Comparison of ENCODE assay signal across 35 cellular contexts in genomic region chr2:30296496-30296895, GRCh38.
"Had no signal": no experiment of that assay in that cellular context is flagged by ENCODE, and none has a peak within 500 bp of the region (broad histone marks: within the 10 kb centered on the region; RNA-seq: fewer than 3 reads in every experiment).

No MANE protein-coding gene starts in this region.

- H3K4me3 ChIP-seq: ascending aorta, cardiac muscle cell, Peyer's patch had no signal

- H3K27me3 ChIP-seq: ascending aorta, cardiac muscle cell, Peyer's patch had no signal

- DNase-seq: activated CD4-positive, alpha-beta T cell treated with anti-CD3 and anti-CD28 coated beads for 1 hour; activated CD4-positive, alpha-beta T cell treated with anti-CD3 and anti-CD28 coated beads for 48 hours; activated CD4-positive, CD25-positive, alpha-beta regulatory T cell; activated CD8-positive, alpha-beta T cell treated with anti-CD3 and anti-CD28 coated beads for 36 hours; activated gamma-delta T cell; activated naive CD4-positive, alpha-beta T cell treated with Interleukin-2 at 50 U/mL for 16 hours; activated naive CD8-positive, alpha-beta T cell treated with anti-CD3 and anti-CD28 coated beads, Interleukin-2, amount 10 ng/mL, durations not matched to agents 7 days and 5 days; activated T-cell treated with anti-CD3 and anti-CD28 coated beads, Interleukin-2, amount 50 U/mL, for 1 hour; activated T-cell treated with anti-CD3 and anti-CD28 coated beads, Interleukin-2, amount 50 U/mL, for 72 hours; amygdala; MM.1S; MV-4-11; NCI-H1092; NCI-H1436 treated with DMSO at 0.1 percent for 48 hours; NCI-H1694 treated with DMSO at 0.1 percent for 48 hours; NCI-H2029; NCI-H510A; NCI-H526; NCI-H748 treated with DMSO at 0.1 percent for 48 hours; NK-92 treated with Interleukin-12 subunit alpha and Interleukin-12 subunit beta, amount 100 ng/mL, for 24 hours; PC-3; Peyer's patch; SIG-M5; T-cell; T-helper 17 cell; T-helper 9 cell had no signal

- H3K27me3 Mint-ChIP-seq: activated CD8-positive, alpha-beta T cell treated with anti-CD3 and anti-CD28 coated beads for 36 hours; activated naive CD4-positive, alpha-beta T cell treated with anti-CD3 and anti-CD28 coated beads, Interleukin-2, amount 50 U/mL, for 24 hours; activated naive CD8-positive, alpha-beta T cell treated with anti-CD3 and anti-CD28 coated beads, Interleukin-2, amount 10 ng/mL, durations not matched to agents 7 days and 5 days; T-cell; T-helper 17 cell had no signal

- H3K27ac ChIP-seq: ascending aorta, cardiac muscle cell, KMS-11, Peyer's patch, RWPE1, VCaP had no signal

- H3K4me1 Mint-ChIP-seq: activated naive CD8-positive, alpha-beta T cell treated with anti-CD3 and anti-CD28 coated beads, Interleukin-2, amount 10 ng/mL, durations not matched to agents 7 days and 5 days had no signal

- H3K27ac Mint-ChIP-seq: activated CD8-positive, alpha-beta T cell treated with anti-CD3 and anti-CD28 coated beads for 36 hours; activated naive CD4-positive, alpha-beta T cell treated with anti-CD3 and anti-CD28 coated beads, Interleukin-2, amount 50 U/mL, for 24 hours; activated naive CD8-positive, alpha-beta T cell treated with anti-CD3 and anti-CD28 coated beads, Interleukin-2, amount 10 ng/mL, durations not matched to agents 7 days and 5 days; activated T-cell treated with anti-CD3 and anti-CD28 coated beads, Interleukin-2, amount 50 U/mL, for 72 hours; activated T-helper 2 cell treated with anti-CD3 and anti-CD28 coated beads, Interferon-gamma antibody, Interleukin-2, Interleukin-4, amounts not matched to agents 10 μg/mL and 5 μg/mL and 100 μg/mL, durations not matched to agents 14 hours and 24 hours and 36 hours; T-helper 17 cell had no signal

- H3K4me2 ChIP-seq: KMS-11 had no signal

- H3K4me3 Mint-ChIP-seq: activated CD8-positive, alpha-beta T cell treated with anti-CD3 and anti-CD28 coated beads for 36 hours; activated naive CD4-positive, alpha-beta T cell treated with anti-CD3 and anti-CD28 coated beads, Interleukin-2, amount 50 U/mL, for 24 hours; activated naive CD8-positive, alpha-beta T cell treated with anti-CD3 and anti-CD28 coated beads, Interleukin-2, amount 10 ng/mL, durations not matched to agents 7 days and 5 days; activated T-cell treated with anti-CD3 and anti-CD28 coated beads, Interleukin-2, amount 50 U/mL, for 72 hours; T-cell; T-helper 17 cell had no signal

- H3K36me3 ChIP-seq: ascending aorta, cardiac muscle cell, Peyer's patch had no signal

- H3K9me3 ChIP-seq: ascending aorta, Peyer's patch had no signal

- H3K9ac ChIP-seq: KMS-11 had no signal

- H3K36me3 Mint-ChIP-seq: activated naive CD8-positive, alpha-beta T cell treated with anti-CD3 and anti-CD28 coated beads, Interleukin-2, amount 10 ng/mL, durations not matched to agents 7 days and 5 days; T-cell had no signal

- ATAC-seq: activated CD8-positive, alpha-beta T cell treated with anti-CD3 and anti-CD28 coated beads for 36 hours; activated T-cell treated with anti-CD3 and anti-CD28 coated beads, Interleukin-2, amount 50 U/mL, for 72 hours; PC-3; Right ventricle myocardium inferior; SK-N-SH treated with all-trans-retinoic acid at 6 μM for 48 hours; T-cell; T-helper 17 cell had no signal
